In the genomic region with DNA sequence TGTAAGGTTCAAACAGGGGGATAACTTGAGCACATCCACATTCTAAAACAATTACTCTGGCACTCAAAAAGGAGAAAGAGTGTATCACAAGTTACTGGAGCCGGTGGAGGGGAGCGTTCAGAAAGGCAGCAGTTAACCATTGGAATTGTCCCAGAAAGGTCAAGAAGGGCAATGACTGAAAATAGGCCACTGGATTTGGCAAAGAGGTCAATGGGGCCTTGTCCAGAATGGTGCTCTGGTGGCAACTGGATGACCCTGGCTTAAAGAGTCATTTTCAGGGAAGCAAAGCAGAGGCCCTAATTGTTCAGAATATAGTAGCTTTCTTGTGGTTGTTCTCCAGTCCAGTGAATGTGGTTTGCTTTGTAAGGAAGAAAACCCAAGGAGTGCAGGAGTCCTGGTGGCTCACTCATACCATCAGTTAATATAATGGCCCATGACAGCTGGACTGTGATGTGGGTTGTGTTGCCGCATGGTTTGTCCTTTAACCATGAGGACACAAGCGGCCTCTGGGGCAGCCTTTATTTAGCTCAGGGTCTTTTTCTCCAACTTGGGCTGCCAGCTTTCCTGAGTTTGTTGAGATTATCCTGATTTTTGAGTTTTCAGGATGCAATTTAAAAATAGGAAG, we compare ENCODE assay signal across 16 cellular contexts.
DNase-seq lines count a peak whose midpoint lies in the region; TF ChIP-seq lines count a peak whose summit lies in the region.
"Had no signal": no experiment of that assay in that cellular context is flagged by ENCODE, and none has a peak within 500 bp of the region (broad histone marks: within the 10 kb centered on the region; RNA-seq: fewer than 3 reads in every experiment).

No MANE protein-coding gene starts in this region.

- no peaks in the 10 kb centered on the region for H3K27me3 ChIP-seq in stomach
- H3K27me3 ChIP-seq: BLaER1 treated with 17β-estradiol and CSF1 and Interleukin-3, amounts not matched to agents 10 nM and 100 nM had no signal

- TF ChIP-seq CTCF in stomach (IDR thresholded peaks at IDR 0.05): no peak

- intact Hi-C loops in stomach (cut with DNase I; ENCODE audit: low total_unique reads): no loop called here

- no peak for TF ChIP-seq POLR2A in stomach (IDR thresholded peaks at IDR 0.05)

- H3K9me3 ChIP-seq in stomach: peaks cover 0 to 1% (median 0%) of the 10 kb centered on the region in 4 donors

- DNase-seq in HK-2 (ENCODE audit: unreplicated experiment) (peak; percentile 34), glomerular visceral epithelial cell (ENCODE audit: extremely low spot score) (peak; percentile 21), myocyte (ENCODE audit: low read depth) (peak; percentile 75), stomach (no peak), NCI-H226 (no peak), T1000 (lab: John Stamatoyannopoulos, UW) (no peak), NK-92 (lab: John Stamatoyannopoulos, UW; ENCODE audit: unreplicated experiment) (no peak), SKM-1 (lab: John Stamatoyannopoulos, UW; ENCODE audit: unreplicated experiment) (no peak)
- DNase-seq: CD8-positive, alpha-beta memory T cell; DMS79; KBM-7; NCI-H1105 treated with DMSO at 0.1 percent for 48 hours; NCI-H1694; NCI-H345; NCI-H524 treated with DMSO at 0.1 percent for 48 hours had no signal

- TF ChIP-seq EP300 in stomach (IDR thresholded peaks at IDR 0.05): no peak

- peak overlapping the region in 4 of 5 donors; percentile 24 to 65 (median 54) for H3K27ac ChIP-seq in stomach
- H3K27ac ChIP-seq: BLaER1 treated with 17β-estradiol and CSF1 and Interleukin-3, amounts not matched to agents 10 nM and 100 nM had no signal

- H3K4me1 ChIP-seq in stomach: peaks cover 4 to 37% (median 19%) of the 10 kb centered on the region in 4 donors

- no peak overlapping the region for H3K4me3 ChIP-seq in stomach
- H3K4me3 ChIP-seq: BLaER1 treated with 17β-estradiol and CSF1 and Interleukin-3, amounts not matched to agents 10 nM and 100 nM had no signal

- 83 to 98% (median 90%) methylated on average over 4 of the region's 4 CpGs for WGBS in stomach, 5 donors

- no peaks in the 10 kb centered on the region for H3K36me3 ChIP-seq in stomach
- H3K36me3 ChIP-seq: BLaER1 treated with 17β-estradiol and CSF1 and Interleukin-3, amounts not matched to agents 10 nM and 100 nM had no signal

Comparison
In these comparisons a context has a peak if more than half of its experiments do, and no peak if none do; other contexts are left out.
1. DNase-seq: peak in HK-2 (single experiment), glomerular visceral epithelial cell (single experiment) and myocyte (single experiment); none in stomach (single experiment), NCI-H226 (single experiment), T1000 (single experiment), NK-92 (single experiment) and SKM-1 (single experiment).